In genomic region chr2:69556008-69556407, GRCh38 we compare ENCODE assay signal across 14 cellular contexts.
"Had no signal": no experiment of that assay in that cellular context is flagged by ENCODE, and none has a peak within 500 bp of the region (broad histone marks: within the 10 kb centered on the region; RNA-seq: fewer than 3 reads in every experiment).

No MANE protein-coding gene starts in this region.

- H3K36me3 ChIP-seq: lower lobe of right lung, right atrium auricular region, vagina had no signal

- H3K4me3 ChIP-seq: lower lobe of right lung, right atrium auricular region, skin epidermis, tibial nerve, vagina had no signal

- H3K9me3 Mint-ChIP-seq: endodermal cell had no signal

- H3K27ac Mint-ChIP-seq: brain, endodermal cell had no signal

- H3K27me3 Mint-ChIP-seq: brain had no signal

- H3K27me3 ChIP-seq: right atrium auricular region, tibial nerve, vagina had no signal

- H3K9me3 ChIP-seq: lower lobe of right lung, right atrium auricular region, tibial nerve, vagina had no signal

- DNase-seq: activated naive CD4-positive, alpha-beta T cell treated with Interleukin-2 at 50 U/mL for 16 hours; amygdala; dermis blood vessel endothelial cell; endodermal cell; left cardiac atrium; lower lobe of right lung; midbrain; nucleus accumbens had no signal

- ATAC-seq: esophagus mucosa, left cardiac atrium, lower lobe of right lung had no signal

- H3K4me3 Mint-ChIP-seq: brain, endodermal cell had no signal

- H3K27ac ChIP-seq: lower lobe of right lung, right atrium auricular region had no signal
